Comparison of ENCODE assay signal across 2 cellular contexts in the genomic region with DNA sequence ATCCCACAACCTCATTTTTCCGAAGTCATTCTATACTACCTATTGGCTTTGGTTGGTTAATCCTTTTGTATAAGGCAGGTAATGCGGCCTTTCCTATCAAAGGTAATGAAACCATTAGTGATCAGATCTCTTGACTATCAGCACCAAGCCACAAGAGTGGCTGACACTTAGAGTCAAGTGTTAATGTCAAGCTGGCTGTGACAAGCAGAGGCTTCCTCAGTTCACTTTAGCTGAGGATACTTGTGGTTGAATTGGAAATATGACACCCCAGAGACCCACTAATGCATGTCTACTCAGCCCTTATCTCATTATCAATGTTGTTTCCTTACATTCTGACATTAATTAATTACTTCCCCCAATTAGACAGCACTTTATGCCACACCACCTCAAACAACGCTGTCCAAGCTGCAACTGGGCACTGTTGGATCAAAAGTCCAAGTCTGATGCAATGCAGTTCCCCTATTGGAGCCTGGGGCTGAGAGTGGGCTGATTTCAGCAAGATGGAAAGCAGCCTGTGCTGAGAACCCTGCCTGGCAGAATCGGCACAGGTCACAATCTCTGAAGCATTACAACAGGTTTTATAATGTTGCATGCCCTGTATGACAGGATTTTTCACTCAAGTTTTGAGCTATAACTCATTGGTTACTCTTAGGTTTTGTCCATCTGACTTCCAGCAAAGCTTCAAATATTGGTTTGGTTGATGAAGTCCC.
TF ChIP-seq lines count a peak whose summit lies in the region.

No MANE protein-coding gene starts in this region.

TF ChIP-seq in GM23338, 12 proteins besides CTCF, POLR2A, EP300 and RAD21 (continued from another document):
- TF ChIP-seq, protein P1, sequence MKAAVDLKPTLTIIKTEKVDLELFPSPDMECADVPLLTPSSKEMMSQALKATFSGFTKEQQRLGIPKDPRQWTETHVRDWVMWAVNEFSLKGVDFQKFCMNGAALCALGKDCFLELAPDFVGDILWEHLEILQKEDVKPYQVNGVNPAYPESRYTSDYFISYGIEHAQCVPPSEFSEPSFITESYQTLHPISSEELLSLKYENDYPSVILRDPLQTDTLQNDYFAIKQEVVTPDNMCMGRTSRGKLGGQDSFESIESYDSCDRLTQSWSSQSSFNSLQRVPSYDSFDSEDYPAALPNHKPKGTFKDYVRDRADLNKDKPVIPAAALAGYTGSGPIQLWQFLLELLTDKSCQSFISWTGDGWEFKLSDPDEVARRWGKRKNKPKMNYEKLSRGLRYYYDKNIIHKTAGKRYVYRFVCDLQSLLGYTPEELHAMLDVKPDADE (IDR thresholded peaks at IDR 0.05), result no peak
- no peak for TF ChIP-seq NANOG (IDR thresholded peaks at IDR 0.05; ENCODE audit: borderline replicate concordance)
TF ChIP-seq in GM23338: peak in this region for 0.

TF ChIP-seq in GM12878, 131 proteins besides CTCF, POLR2A, EP300 and RAD21 (continued from another document):
- TF ChIP-seq, protein P2, sequence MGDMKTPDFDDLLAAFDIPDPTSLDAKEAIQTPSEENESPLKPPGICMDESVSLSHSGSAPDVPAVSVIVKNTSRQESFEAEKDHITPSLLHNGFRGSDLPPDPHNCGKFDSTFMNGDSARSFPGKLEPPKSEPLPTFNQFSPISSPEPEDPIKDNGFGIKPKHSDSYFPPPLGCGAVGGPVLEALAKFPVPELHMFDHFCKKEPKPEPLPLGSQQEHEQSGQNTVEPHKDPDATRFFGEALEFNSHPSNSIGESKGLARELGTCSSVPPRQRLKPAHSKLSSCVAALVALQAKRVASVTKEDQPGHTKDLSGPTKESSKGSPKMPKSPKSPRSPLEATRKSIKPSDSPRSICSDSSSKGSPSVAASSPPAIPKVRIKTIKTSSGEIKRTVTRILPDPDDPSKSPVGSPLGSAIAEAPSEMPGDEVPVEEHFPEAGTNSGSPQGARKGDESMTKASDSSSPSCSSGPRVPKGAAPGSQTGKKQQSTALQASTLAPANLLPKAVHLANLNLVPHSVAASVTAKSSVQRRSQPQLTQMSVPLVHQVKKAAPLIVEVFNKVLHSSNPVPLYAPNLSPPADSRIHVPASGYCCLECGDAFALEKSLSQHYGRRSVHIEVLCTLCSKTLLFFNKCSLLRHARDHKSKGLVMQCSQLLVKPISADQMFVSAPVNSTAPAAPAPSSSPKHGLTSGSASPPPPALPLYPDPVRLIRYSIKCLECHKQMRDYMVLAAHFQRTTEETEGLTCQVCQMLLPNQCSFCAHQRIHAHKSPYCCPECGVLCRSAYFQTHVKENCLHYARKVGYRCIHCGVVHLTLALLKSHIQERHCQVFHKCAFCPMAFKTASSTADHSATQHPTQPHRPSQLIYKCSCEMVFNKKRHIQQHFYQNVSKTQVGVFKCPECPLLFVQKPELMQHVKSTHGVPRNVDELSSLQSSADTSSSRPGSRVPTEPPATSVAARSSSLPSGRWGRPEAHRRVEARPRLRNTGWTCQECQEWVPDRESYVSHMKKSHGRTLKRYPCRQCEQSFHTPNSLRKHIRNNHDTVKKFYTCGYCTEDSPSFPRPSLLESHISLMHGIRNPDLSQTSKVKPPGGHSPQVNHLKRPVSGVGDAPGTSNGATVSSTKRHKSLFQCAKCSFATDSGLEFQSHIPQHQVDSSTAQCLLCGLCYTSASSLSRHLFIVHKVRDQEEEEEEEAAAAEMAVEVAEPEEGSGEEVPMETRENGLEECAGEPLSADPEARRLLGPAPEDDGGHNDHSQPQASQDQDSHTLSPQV (IDR thresholded peaks at IDR 0.05), result no peak
- no peak for TF ChIP-seq MYB (IDR thresholded peaks at IDR 0.05; ENCODE audit: borderline replicate concordance, low read depth, low read length)
